9 cellular contexts compared by ENCODE assay signal in the genomic region with DNA sequence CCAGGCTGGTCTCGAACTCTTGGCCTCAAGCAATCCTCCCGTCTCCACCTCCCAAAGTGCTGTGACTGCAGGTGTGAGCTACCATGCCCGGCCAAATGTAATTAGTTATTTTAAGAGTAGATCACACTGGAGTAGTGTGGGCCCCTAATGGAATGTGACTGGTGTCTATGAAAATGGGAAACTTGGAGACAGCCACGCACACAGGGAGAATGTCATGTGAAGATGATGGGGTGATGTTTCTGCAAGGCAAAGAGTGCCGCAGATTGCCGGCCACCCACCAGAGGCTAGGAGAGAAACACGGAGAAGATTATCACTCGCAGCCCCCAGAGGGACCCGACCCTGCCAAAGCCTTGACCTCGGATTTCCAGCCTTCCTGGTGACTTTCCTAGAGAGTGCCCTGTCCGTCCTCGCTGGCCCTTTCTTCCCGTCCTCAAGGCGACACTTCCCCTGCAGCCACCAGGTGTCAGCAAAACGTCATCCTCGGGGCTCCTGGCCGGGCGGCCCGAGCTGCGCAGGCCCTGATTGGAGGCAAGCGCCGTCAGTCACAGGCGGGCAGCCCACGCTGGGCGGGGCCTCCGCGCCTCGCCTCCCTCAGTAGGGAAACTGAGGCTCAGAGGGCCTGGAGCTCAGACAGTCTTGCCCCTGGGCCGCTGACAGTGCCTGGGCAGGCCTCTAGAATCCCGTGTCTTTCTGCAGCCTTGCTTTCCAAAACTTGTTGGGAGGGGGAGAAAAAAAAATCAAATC. TPM values are rescaled to one million over a fixed set of nuclear protein-coding genes. Genes with fewer than 3 reads are reported as not detected.
DNase-seq lines count a peak whose midpoint lies in the region; ATAC-seq, FAIRE-seq and TF ChIP-seq lines count a peak whose summit lies in the region.
"Had no signal": no experiment of that assay in that cellular context is flagged by ENCODE, and none has a peak within 500 bp of the region (broad histone marks: within the 10 kb centered on the region; RNA-seq: fewer than 3 reads in every experiment).

No MANE protein-coding gene starts in this region.

- no peaks in the 10 kb centered on the region for H3K9me3 ChIP-seq in T-helper 17 cell (ENCODE audit: control insufficient read depth, low read length, poor library complexity, severe bottlenecking)
- no peaks in the 10 kb centered on the region for H3K9me3 ChIP-seq in astrocyte (ENCODE audit: insufficient read depth, low read depth, low read length)

- H3K36me3 ChIP-seq in astrocyte (ENCODE audit: insufficient read depth, low read length) = no peaks in the 10 kb centered on the region

- H3K36me3 Mint-ChIP-seq in T-helper 17 cell (ENCODE audit: low read depth) (peaks cover 5% of the 10 kb centered on the region), astrocyte (ENCODE audit: low read depth, unreplicated experiment) (no peaks in the 10 kb centered on the region)

- no peaks in the 10 kb centered on the region for H4K20me1 ChIP-seq in astrocyte (ENCODE audit: insufficient read depth, low read length)

- peak overlapping the region; percentile 55 for H3K4me2 ChIP-seq in astrocyte (ENCODE audit: low read length)

- H3K27ac ChIP-seq in astrocyte (ENCODE audit: low read depth, low read length) = no peak overlapping the region

- H3K9ac ChIP-seq in astrocyte (ENCODE audit: low read length) = no peak overlapping the region

- no peaks in the 10 kb centered on the region for H3K79me2 ChIP-seq in astrocyte (ENCODE audit: insufficient read depth, low read length)

- H3K27me3 ChIP-seq in astrocyte (ENCODE audit: insufficient read depth, low read length) = peaks cover 4% of the 10 kb centered on the region

- FAIRE-seq in astrocyte (lab: Jason Lieb, UNC) = no peak

- H3K9me3 Mint-ChIP-seq in astrocyte (ENCODE audit: unreplicated experiment) = no peaks in the 10 kb centered on the region

- TF ChIP-seq CTCF in AG09309 (IDR thresholded peaks at IDR 0.05; ENCODE audit: control insufficient read depth, insufficient read depth, low read depth, low read length, missing control alignments) (peak; percentile 40), astrocyte (IDR thresholded peaks at IDR 0.05; ENCODE audit: insufficient read depth, low read depth, low read length) (peak; percentile 30)

- H3K27ac Mint-ChIP-seq in T-helper 17 cell (no peak overlapping the region), astrocyte (ENCODE audit: unreplicated experiment) (peak overlapping the region; percentile 26)

- peak overlapping the region; percentile 41 for H2AFZ ChIP-seq in astrocyte (ENCODE audit: low read depth, low read length)

- DNase-seq in AG09309 (ENCODE audit: low read depth) (no peak), NCI-H1105 (lab: John Stamatoyannopoulos, UW) (peak; percentile 26), T-helper 17 cell (peak in 1 of 3 donors; percentile 29), astrocyte (ENCODE audit: low read depth) (peak; percentile 66), hepatic stellate cell (ENCODE audit: low spot score) (peak; percentile 96), skeletal muscle cell (ENCODE audit: low read depth) (peak; percentile 16)

- ATAC-seq in GM19043 (IDR thresholded peaks at IDR 0.05; ENCODE audit: low read depth, unreplicated experiment) (peak; percentile 51), T-helper 17 cell (peak; percentile 63), HG03045 (IDR thresholded peaks at IDR 0.05; ENCODE audit: unreplicated experiment) (no peak)

- H3K4me3 ChIP-seq in AG09309 (ENCODE audit: control insufficient read depth, low read depth, low read length) (no peak overlapping the region), astrocyte (ENCODE audit: insufficient read depth, low read depth, low read length) (no peak overlapping the region), skeletal muscle cell (ENCODE audit: low read depth, low read length) (no peak overlapping the region)

- H3K4me1 Mint-ChIP-seq in T-helper 17 cell (peaks cover 5% of the 10 kb centered on the region), astrocyte (ENCODE audit: low read depth, unreplicated experiment) (peaks cover 5% of the 10 kb centered on the region)

- no peaks in the 10 kb centered on the region for H3K4me1 ChIP-seq in astrocyte (ENCODE audit: insufficient read depth, low read length)

- no peak overlapping the region for H3K4me3 Mint-ChIP-seq in T-helper 17 cell
- no peak overlapping the region for H3K4me3 Mint-ChIP-seq in astrocyte (ENCODE audit: unreplicated experiment)

- H3K27me3 Mint-ChIP-seq in T-helper 17 cell (peaks cover 73% of the 10 kb centered on the region), astrocyte (ENCODE audit: low read depth, unreplicated experiment) (peaks cover 30% of the 10 kb centered on the region)

RNA-seq across cellular contexts. Expression of gene CRYBB2, which starts 16.3 kb away (rescaled TPM):
- not detected for total RNA-seq in T-helper 17 cell
- total RNA-seq in astrocyte = not detected in 2 replicates
- total RNA-seq: urinary bladder had no signal

RNA-seq across cellular contexts. Expression of gene CRYBB3, which starts 36.1 kb away (rescaled TPM):
- total RNA-seq in T-helper 17 cell = not detected
- total RNA-seq in astrocyte = 0.43 TPM in 1 of 2 replicates, not detected in the other
- total RNA-seq: urinary bladder had no signal
